In the genomic region with DNA sequence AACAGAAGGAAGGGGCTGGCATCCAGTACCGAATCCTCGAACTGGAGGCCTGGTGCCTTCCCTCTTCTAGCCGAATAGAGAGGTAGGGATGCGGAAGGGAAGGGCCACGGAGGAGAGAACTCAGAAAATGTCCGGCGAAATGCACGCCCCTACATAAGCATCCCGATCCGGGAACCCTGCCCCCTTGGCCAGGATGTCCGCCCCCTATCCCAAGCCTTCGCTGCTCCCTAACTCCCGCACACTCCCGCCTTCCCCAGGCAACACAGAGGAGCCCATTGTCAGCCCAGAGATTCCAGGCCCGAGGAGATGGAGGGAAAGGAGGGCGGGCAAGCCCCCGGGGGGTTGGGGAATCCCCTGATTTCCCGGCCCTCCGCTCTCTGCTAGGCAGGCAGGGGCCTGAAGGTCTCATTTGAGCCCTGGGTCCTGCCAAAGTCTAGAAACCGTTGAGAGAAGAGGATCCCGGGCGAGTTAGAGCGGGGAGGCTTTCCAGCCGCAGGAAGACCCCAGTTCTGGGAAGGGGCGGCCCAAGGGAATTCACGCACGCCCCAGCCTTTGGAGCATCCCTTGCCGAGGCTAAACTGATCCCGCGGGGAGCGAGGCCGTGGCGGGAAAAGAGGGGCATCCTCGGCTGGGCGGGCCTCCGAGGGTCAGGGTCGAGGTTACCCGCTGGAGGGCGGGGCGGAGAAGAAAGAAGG, we compare ENCODE assay signal across 1 cellular context.
TF ChIP-seq lines count a peak whose summit lies in the region.

No MANE protein-coding gene starts in this region.

TF ChIP-seq in liver, 16 proteins besides CTCF, POLR2A, EP300 and RAD21 (continued from another document):
- TF ChIP-seq, protein P1, sequence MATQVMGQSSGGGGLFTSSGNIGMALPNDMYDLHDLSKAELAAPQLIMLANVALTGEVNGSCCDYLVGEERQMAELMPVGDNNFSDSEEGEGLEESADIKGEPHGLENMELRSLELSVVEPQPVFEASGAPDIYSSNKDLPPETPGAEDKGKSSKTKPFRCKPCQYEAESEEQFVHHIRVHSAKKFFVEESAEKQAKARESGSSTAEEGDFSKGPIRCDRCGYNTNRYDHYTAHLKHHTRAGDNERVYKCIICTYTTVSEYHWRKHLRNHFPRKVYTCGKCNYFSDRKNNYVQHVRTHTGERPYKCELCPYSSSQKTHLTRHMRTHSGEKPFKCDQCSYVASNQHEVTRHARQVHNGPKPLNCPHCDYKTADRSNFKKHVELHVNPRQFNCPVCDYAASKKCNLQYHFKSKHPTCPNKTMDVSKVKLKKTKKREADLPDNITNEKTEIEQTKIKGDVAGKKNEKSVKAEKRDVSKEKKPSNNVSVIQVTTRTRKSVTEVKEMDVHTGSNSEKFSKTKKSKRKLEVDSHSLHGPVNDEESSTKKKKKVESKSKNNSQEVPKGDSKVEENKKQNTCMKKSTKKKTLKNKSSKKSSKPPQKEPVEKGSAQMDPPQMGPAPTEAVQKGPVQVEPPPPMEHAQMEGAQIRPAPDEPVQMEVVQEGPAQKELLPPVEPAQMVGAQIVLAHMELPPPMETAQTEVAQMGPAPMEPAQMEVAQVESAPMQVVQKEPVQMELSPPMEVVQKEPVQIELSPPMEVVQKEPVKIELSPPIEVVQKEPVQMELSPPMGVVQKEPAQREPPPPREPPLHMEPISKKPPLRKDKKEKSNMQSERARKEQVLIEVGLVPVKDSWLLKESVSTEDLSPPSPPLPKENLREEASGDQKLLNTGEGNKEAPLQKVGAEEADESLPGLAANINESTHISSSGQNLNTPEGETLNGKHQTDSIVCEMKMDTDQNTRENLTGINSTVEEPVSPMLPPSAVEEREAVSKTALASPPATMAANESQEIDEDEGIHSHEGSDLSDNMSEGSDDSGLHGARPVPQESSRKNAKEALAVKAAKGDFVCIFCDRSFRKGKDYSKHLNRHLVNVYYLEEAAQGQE (IDR thresholded peaks at IDR 0.05): no peak
- TF ChIP-seq SP1 (IDR thresholded peaks at IDR 0.05): no peak
